Comparison of ENCODE assay signal across 10 cellular contexts in genomic region chr5:57834829-57835554, GRCh38.
A peak's percentile ranks its signal among the peaks of the same experiment; 100 is the strongest.
DNase-seq lines count a peak whose midpoint lies in the region; ATAC-seq, FAIRE-seq and TF ChIP-seq lines count a peak whose summit lies in the region.
"Had no signal": no experiment of that assay in that cellular context is flagged by ENCODE, and none has a peak within 500 bp of the region (broad histone marks: within the 10 kb centered on the region; RNA-seq: fewer than 3 reads in every experiment).

No MANE protein-coding gene starts in this region.

- no peaks in the 10 kb centered on the region for H3K9me3 ChIP-seq in RWPE2 (ENCODE audit: severe bottlenecking)

- FAIRE-seq in HTR-8/SVneo (lab: Jason Lieb, UNC): peak; percentile 80
- FAIRE-seq: H54 had no signal

- POLR2A ChIA-PET in activated CD8-positive, alpha-beta T cell treated with anti-CD3 and anti-CD28 coated beads, Interleukin-2, amount 10 ng/mL, durations not matched to agents 7 days and 5 days (lab: Charles Lee): no interaction called here

- no peaks in the 10 kb centered on the region for H3K27me3 ChIP-seq in RWPE2 (ENCODE audit: insufficient read depth, poor library complexity, severe bottlenecking)

- DNase-seq in HTR-8/SVneo (ENCODE audit: insufficient read length, low spot score): no peak
- DNase-seq in RWPE2 (ENCODE audit: low spot score): peak; percentile 79
- DNase-seq in fibroblast of villous mesenchyme (ENCODE audit: low read depth): peak; percentile 57
- peak; percentile 76 for DNase-seq in renal cortical epithelial cell (ENCODE audit: low read depth)
- DNase-seq in activated CD8-positive, alpha-beta T cell treated with anti-CD3 and anti-CD28 coated beads, Interleukin-2, amount 10 ng/mL, durations not matched to agents 7 days and 5 days: no peak
- DNase-seq in activated T-cell treated with anti-CD3 and anti-CD28 coated beads, Interleukin-2, amount 50 U/mL, for 72 hours: no peak
- no peak for DNase-seq in A172 (ENCODE audit: low spot score)
- DNase-seq: effector memory CD4-positive, alpha-beta T cell had no signal

- TF ChIP-seq CTCF in RWPE2 (IDR thresholded peaks at IDR 0.05; ENCODE audit: poor library complexity, severe bottlenecking) (no peak), fibroblast of villous mesenchyme (IDR thresholded peaks at IDR 0.05; ENCODE audit: insufficient read depth, low read depth, low read length) (no peak)

- peak overlapping the region; percentile 99 for H3K27ac ChIP-seq in RWPE2 (ENCODE audit: poor library complexity, severe bottlenecking)

- H3K27ac Mint-ChIP-seq in activated CD8-positive, alpha-beta T cell treated with anti-CD3 and anti-CD28 coated beads, Interleukin-2, amount 10 ng/mL, durations not matched to agents 7 days and 5 days: no peak overlapping the region
- no peak overlapping the region for H3K27ac Mint-ChIP-seq in activated T-cell treated with anti-CD3 and anti-CD28 coated beads, Interleukin-2, amount 50 U/mL, for 72 hours

- H3K27me3 Mint-ChIP-seq in activated CD8-positive, alpha-beta T cell treated with anti-CD3 and anti-CD28 coated beads, Interleukin-2, amount 10 ng/mL, durations not matched to agents 7 days and 5 days (ENCODE audit: low read depth): no peaks in the 10 kb centered on the region
- H3K27me3 Mint-ChIP-seq in activated T-cell treated with anti-CD3 and anti-CD28 coated beads, Interleukin-2, amount 50 U/mL, for 72 hours (ENCODE audit: low read depth): peaks cover 13% of the 10 kb centered on the region
- H3K27me3 Mint-ChIP-seq: IgD-negative memory B cell had no signal

- H3K4me3 ChIP-seq in RWPE2 (ENCODE audit: severe bottlenecking) (no peak overlapping the region), fibroblast of villous mesenchyme (ENCODE audit: low read depth, low read length) (no peak overlapping the region)

- no peaks in the 10 kb centered on the region for H3K36me3 ChIP-seq in RWPE2 (ENCODE audit: low read depth)

- ATAC-seq in RWPE2 (ENCODE audit: low read depth): peak; percentile 75
- no peak for ATAC-seq in activated CD8-positive, alpha-beta T cell treated with anti-CD3 and anti-CD28 coated beads, Interleukin-2, amount 10 ng/mL, durations not matched to agents 7 days and 5 days
- ATAC-seq in activated T-cell treated with anti-CD3 and anti-CD28 coated beads, Interleukin-2, amount 50 U/mL, for 72 hours (replicated peaks in 1 of 2): no peak

- CTCF ChIA-PET in activated CD8-positive, alpha-beta T cell treated with anti-CD3 and anti-CD28 coated beads, Interleukin-2, amount 10 ng/mL, durations not matched to agents 7 days and 5 days (lab: Charles Lee): no interaction called here

- H3K4me1 Mint-ChIP-seq in activated CD8-positive, alpha-beta T cell treated with anti-CD3 and anti-CD28 coated beads, Interleukin-2, amount 10 ng/mL, durations not matched to agents 7 days and 5 days (ENCODE audit: low read depth): no peaks in the 10 kb centered on the region
- no peaks in the 10 kb centered on the region for H3K4me1 Mint-ChIP-seq in activated T-cell treated with anti-CD3 and anti-CD28 coated beads, Interleukin-2, amount 50 U/mL, for 72 hours (ENCODE audit: low read depth)
- H3K4me1 Mint-ChIP-seq: IgD-negative memory B cell had no signal

- no peak overlapping the region for H3K4me3 Mint-ChIP-seq in activated CD8-positive, alpha-beta T cell treated with anti-CD3 and anti-CD28 coated beads, Interleukin-2, amount 10 ng/mL, durations not matched to agents 7 days and 5 days
- no peak overlapping the region for H3K4me3 Mint-ChIP-seq in activated T-cell treated with anti-CD3 and anti-CD28 coated beads, Interleukin-2, amount 50 U/mL, for 72 hours
- H3K4me3 Mint-ChIP-seq: IgD-negative memory B cell had no signal

- peaks cover 46% of the 10 kb centered on the region for H3K4me1 ChIP-seq in RWPE2 (ENCODE audit: insufficient read depth, poor library complexity, severe bottlenecking)

- H3K36me3 Mint-ChIP-seq in activated CD8-positive, alpha-beta T cell treated with anti-CD3 and anti-CD28 coated beads, Interleukin-2, amount 10 ng/mL, durations not matched to agents 7 days and 5 days (ENCODE audit: low read depth): no peaks in the 10 kb centered on the region
- no peaks in the 10 kb centered on the region for H3K36me3 Mint-ChIP-seq in activated T-cell treated with anti-CD3 and anti-CD28 coated beads, Interleukin-2, amount 50 U/mL, for 72 hours (ENCODE audit: insufficient read depth in 2 of 2)
- H3K36me3 Mint-ChIP-seq: IgD-negative memory B cell had no signal

- H3K9me3 Mint-ChIP-seq in activated CD8-positive, alpha-beta T cell treated with anti-CD3 and anti-CD28 coated beads, Interleukin-2, amount 10 ng/mL, durations not matched to agents 7 days and 5 days (ENCODE audit: insufficient read depth): no peaks in the 10 kb centered on the region
- no peaks in the 10 kb centered on the region for H3K9me3 Mint-ChIP-seq in activated T-cell treated with anti-CD3 and anti-CD28 coated beads, Interleukin-2, amount 50 U/mL, for 72 hours

Comparison
In these comparisons a context has a peak if more than half of its experiments do, and no peak if none do; other contexts are left out.
1. DNase-seq: peak in RWPE2 (single experiment), fibroblast of villous mesenchyme (single experiment) and renal cortical epithelial cell (single experiment); none in HTR-8/SVneo (single experiment), activated CD8-positive, alpha-beta T cell treated with anti-CD3 and anti-CD28 coated beads, Interleukin-2, amount 10 ng/mL, durations not matched to agents 7 days and 5 days (single experiment), activated T-cell treated with anti-CD3 and anti-CD28 coated beads, Interleukin-2, amount 50 U/mL, for 72 hours (0 of 2) and A172 (single experiment).